ENCODE assay signal across 8 cellular contexts in the genomic region with DNA sequence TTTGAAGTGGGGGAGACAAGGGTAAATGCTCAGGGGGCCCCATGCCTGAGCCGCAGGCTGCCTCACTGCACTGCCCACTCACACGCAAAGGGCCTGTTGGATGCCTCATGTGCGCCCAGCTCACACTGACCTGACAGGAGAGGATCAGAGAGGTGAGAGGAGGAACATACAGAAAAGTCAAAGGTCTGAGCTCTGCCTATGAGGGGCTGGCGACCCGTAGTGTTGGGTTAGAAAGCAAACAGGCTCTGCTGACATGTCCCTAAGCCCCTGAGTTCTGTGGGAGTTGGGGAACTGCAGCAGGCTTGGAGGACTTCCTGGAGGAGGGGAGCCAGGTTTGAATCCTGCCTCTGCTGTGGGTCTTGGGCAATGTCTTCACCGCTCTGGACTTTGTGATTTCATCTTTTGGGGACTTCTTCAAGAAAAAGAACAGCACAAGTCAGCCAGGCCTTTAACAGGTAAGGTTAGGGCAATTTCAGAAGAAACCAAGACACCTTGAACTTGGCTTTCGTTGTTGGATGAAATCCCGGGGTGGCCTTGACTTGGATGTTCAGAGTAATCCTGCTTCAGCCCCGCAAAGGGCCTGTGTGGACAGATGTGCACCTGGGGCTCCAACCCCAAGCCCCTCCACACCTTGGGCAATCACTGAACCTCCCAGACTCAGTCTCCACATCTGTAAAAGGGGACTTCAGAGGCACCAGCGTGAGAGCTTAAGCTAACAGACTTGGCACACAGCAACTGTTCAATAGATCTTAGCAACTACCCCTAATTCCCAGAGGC.
DNase-seq lines count a peak whose midpoint lies in the region; ATAC-seq and TF ChIP-seq lines count a peak whose summit lies in the region.

No MANE protein-coding gene starts in this region.

- peak overlapping the region; percentile 61 to 71; a peak in 2 of 4 replicates for H4K8ac ChIP-seq in IMR-90 (ENCODE audit: low read depth in 2 of 2, low read length in 2 of 2)

- no peaks in the 10 kb centered on the region for H3K79me2 ChIP-seq in mammary epithelial cell (ENCODE audit: insufficient read depth, low read length)

- DNase-seq in IMR-90, result no peak
- no peak for DNase-seq in mammary epithelial cell
- DNase-seq in thyroid gland, result no peak
- DNase-seq in NCI-H146 (lab: John Stamatoyannopoulos, UW), result no peak
- no peak for DNase-seq in SHP77 (lab: John Stamatoyannopoulos, UW)
- no peak for DNase-seq in activated naive CD8-positive, alpha-beta T cell treated with anti-CD3 and anti-CD28 coated beads, Interleukin-2, amount 50 U/mL, for 24 hours
- no peak for DNase-seq in NCI-H2081 treated with DMSO at 0.1 percent for 48 hours (lab: John Stamatoyannopoulos, UW)

- peak overlapping the region; percentile 66 for H4K5ac ChIP-seq in IMR-90 (ENCODE audit: low read depth, low read length)

- peaks cover 19% of the 10 kb centered on the region for H3K4me1 ChIP-seq in IMR-90 (ENCODE audit: control insufficient read depth, insufficient read depth, low read length)
- H3K4me1 ChIP-seq in mammary epithelial cell (ENCODE audit: insufficient read depth, low read length), result peaks cover 23% of the 10 kb centered on the region
- H3K4me1 ChIP-seq in mucosa of rectum (ENCODE audit: control insufficient read depth in 2 of 2, insufficient read depth in 2 of 2, low read length in 2 of 2), result peaks cover 17 to 26% of the 10 kb centered on the region in 2 donors
- H3K4me1 ChIP-seq in thyroid gland, result peaks cover 15 to 35% of the 10 kb centered on the region in 2 donors

- peak overlapping the region; percentile 79 for H2BK20ac ChIP-seq in IMR-90 (ENCODE audit: low read depth, low read length)

- no peak for ATAC-seq in IMR-90 (ENCODE audit: low read depth)
- ATAC-seq in activated naive CD8-positive, alpha-beta T cell treated with anti-CD3 and anti-CD28 coated beads, Interleukin-2, amount 50 U/mL, for 24 hours, result no peak

- H4K20me1 ChIP-seq in IMR-90 (ENCODE audit: insufficient read depth, low read length) (no peaks in the 10 kb centered on the region), mammary epithelial cell (ENCODE audit: insufficient read depth, low read length) (no peaks in the 10 kb centered on the region)

- H3K4me3 Mint-ChIP-seq in activated naive CD8-positive, alpha-beta T cell treated with anti-CD3 and anti-CD28 coated beads, Interleukin-2, amount 50 U/mL, for 24 hours, result no peak overlapping the region

- H3K9ac ChIP-seq in IMR-90 (ENCODE audit: low read depth, low read length) (no peak overlapping the region), mammary epithelial cell (ENCODE audit: insufficient read depth, low read length) (no peak overlapping the region), mucosa of rectum (ENCODE audit: low read depth in 1 of 2, low read length in 2 of 2) (peak overlapping the region; percentile 54 to 65)

- peak overlapping the region; percentile 89; the same call in 2 of the 3 replicates for H2BK15ac ChIP-seq in IMR-90 (ENCODE audit: low read depth, low read length)

- POLR2A ChIA-PET in IMR-90 (lab: Charles Lee; ENCODE audit: unreplicated experiment), result no interaction called here

- no peak overlapping the region for H2BK5ac ChIP-seq in IMR-90 (ENCODE audit: low read depth, low read length, poor library complexity, severe bottlenecking)

- H3K9me3 ChIP-seq in IMR-90 (ENCODE audit: control insufficient read depth, insufficient read depth, low read length) (no peaks in the 10 kb centered on the region), mammary epithelial cell (replicated peaks; ENCODE audit: insufficient read depth, low read length) (no peaks in the 10 kb centered on the region), mucosa of rectum (ENCODE audit: control insufficient read depth in 2 of 2, low read length in 2 of 2) (no peaks in the 10 kb centered on the region), thyroid gland (no peaks in the 10 kb centered on the region)

- WGBS in IMR-90 (ENCODE audit: extremely low coverage in 2 of 2, insufficient read length in 1 of 2), 2 experiments, result 98% methylated on average over 5 of the region's 10 CpGs; no CpG with 5 or more reads in 1 of the 2 experiments
- 71% methylated on average over 9 of the region's 10 CpGs for WGBS in mammary epithelial cell (ENCODE audit: low coverage, missing lambda C conversion rate)
- 92 to 94% methylated on average over 7 to 10 of the region's 10 CpGs for WGBS in thyroid gland, 2 donors

- no peaks in the 10 kb centered on the region for H3K9me3 Mint-ChIP-seq in activated naive CD8-positive, alpha-beta T cell treated with anti-CD3 and anti-CD28 coated beads, Interleukin-2, amount 50 U/mL, for 24 hours

- H2AFZ ChIP-seq in IMR-90 (replicated peaks; ENCODE audit: low read length, poor library complexity) (peak overlapping the region; percentile 25), mammary epithelial cell (ENCODE audit: low read depth, low read length) (no peak overlapping the region)

- TF ChIP-seq CTCF in IMR-90 (conservative IDR thresholded peaks at IDR 0.05; ENCODE audit: low read depth, low read length), result no peak
- no peak for TF ChIP-seq CTCF in mammary epithelial cell (conservative IDR thresholded peaks at IDR 0.05 in 1 of 2, IDR thresholded peaks at IDR 0.05 in 1 of 2; ENCODE audit: extremely low read depth in 1 of 2, insufficient read depth in 1 of 2, low read depth in 1 of 2, low read length in 2 of 2)
- TF ChIP-seq CTCF in thyroid gland (IDR thresholded peaks at IDR 0.05), result no peak

- intact Hi-C loops in IMR-90 (cut with micrococcal nuclease), result loop anchor here (5.0 kb wide), 2 partner anchors 180 to 230 kb away; partner anchors contain the start of gene NCOR2
- intact Hi-C loops in mammary epithelial cell (cut with micrococcal nuclease), result loop anchor here (1.0 to 5.0 kb wide), 4 partner anchors 18 to 181 kb away; no protein-coding TSS in a partner anchor
- intact Hi-C loops in thyroid gland (cut with DNase I), result no loop called here

- dilution Hi-C loops in IMR-90 (cut with HindIII; ENCODE audit: low sequenced_read_pairs, unreplicated experiment) (no loop called here), mammary epithelial cell (cut with HindIII; ENCODE audit: low sequenced_read_pairs) (no loop called here)

- peak overlapping the region; percentile 82 for H3K4ac ChIP-seq in IMR-90 (ENCODE audit: low read depth, low read length)

- no peak for TF ChIP-seq POLR2A in IMR-90 (IDR thresholded peaks at IDR 0.05; ENCODE audit: low read depth, low read length)
- TF ChIP-seq POLR2A in thyroid gland (IDR thresholded peaks at IDR 0.05), result no peak

- H3K36me3 Mint-ChIP-seq in activated naive CD8-positive, alpha-beta T cell treated with anti-CD3 and anti-CD28 coated beads, Interleukin-2, amount 50 U/mL, for 24 hours (ENCODE audit: low read depth), result no peaks in the 10 kb centered on the region

- in situ Hi-C loops in IMR-90 (cut with MboI; ENCODE audit: low sequenced_read_pairs), result no loop called here
- in situ Hi-C loops in mammary epithelial cell (cut with MboI; ENCODE audit: low sequenced_read_pairs in 2 of 2), result loop anchor here in 1 of 2 donors (10.0 kb wide), 1 partner anchor 172 kb away; no protein-coding TSS in a partner anchor

- H3K36me3 ChIP-seq in IMR-90 (ENCODE audit: control insufficient read depth, insufficient read depth, low read length) (no peaks in the 10 kb centered on the region), mammary epithelial cell (ENCODE audit: insufficient read depth, low read length) (no peaks in the 10 kb centered on the region), mucosa of rectum (ENCODE audit: control insufficient read depth in 2 of 2, insufficient read depth in 2 of 2, low read length in 2 of 2) (no peaks in the 10 kb centered on the region), thyroid gland (no peaks in the 10 kb centered on the region)

- H2BK120ac ChIP-seq in IMR-90 (ENCODE audit: low read depth, low read length), result peak overlapping the region; percentile 96

- H3K27ac Mint-ChIP-seq in activated naive CD8-positive, alpha-beta T cell treated with anti-CD3 and anti-CD28 coated beads, Interleukin-2, amount 50 U/mL, for 24 hours, result no peak overlapping the region

- H3K23ac ChIP-seq in IMR-90 (ENCODE audit: low read depth, low read length), result no peak overlapping the region

- H3K27me3 Mint-ChIP-seq in activated naive CD8-positive, alpha-beta T cell treated with anti-CD3 and anti-CD28 coated beads, Interleukin-2, amount 50 U/mL, for 24 hours, result peaks cover 49% of the 10 kb centered on the region

- H3K9me1 ChIP-seq in IMR-90 (ENCODE audit: insufficient read depth, low read length), result peaks cover 9% of the 10 kb centered on the region

- H3K79me1 ChIP-seq in IMR-90 (ENCODE audit: low read depth in 1 of 2, low read length in 2 of 2), result no peaks in the 10 kb centered on the region

- peak overlapping the region; percentile 96 for H2AK5ac ChIP-seq in IMR-90 (ENCODE audit: low read depth, low read length)

- CTCF ChIA-PET in IMR-90 (lab: Yijun Ruan, JAX) (no interaction called here), mammary epithelial cell (lab: Charles Lee; ENCODE audit: low non-redundant PET) (interaction anchor here (0.9 kb wide), 1 partner anchor 126 kb away, joined by 3 read pairs; no protein-coding TSS in a partner anchor)

- peaks cover 23% of the 10 kb centered on the region for H3K4me1 Mint-ChIP-seq in activated naive CD8-positive, alpha-beta T cell treated with anti-CD3 and anti-CD28 coated beads, Interleukin-2, amount 50 U/mL, for 24 hours

- H3K4me3 ChIP-seq in IMR-90 (ENCODE audit: insufficient read depth, low read depth, low read length) (no peak overlapping the region), mammary epithelial cell (replicated peaks in 1 of 3; ENCODE audit: insufficient read depth in 1 of 3, low read depth in 2 of 3, low read length in 3 of 3) (no peak overlapping the region), mucosa of rectum (ENCODE audit: low read length in 2 of 2) (no peak overlapping the region), thyroid gland (replicated peaks in 1 of 3) (no peak overlapping the region)

- peak overlapping the region; percentile 89 for H4K91ac ChIP-seq in IMR-90 (ENCODE audit: insufficient read depth, low read depth, low read length)

- no peaks in the 10 kb centered on the region for H3K27me3 ChIP-seq in IMR-90 (ENCODE audit: control insufficient read depth, insufficient read depth, low read length)
- H3K27me3 ChIP-seq in mammary epithelial cell (ENCODE audit: insufficient read depth, low read length), result no peaks in the 10 kb centered on the region
- no peaks in the 10 kb centered on the region for H3K27me3 ChIP-seq in mucosa of rectum (ENCODE audit: control insufficient read depth in 2 of 2, insufficient read depth in 2 of 2, low read length in 2 of 2)
- no peaks in the 10 kb centered on the region for H3K27me3 ChIP-seq in thyroid gland

- no peak overlapping the region for H3K56ac ChIP-seq in IMR-90 (ENCODE audit: extremely low read depth, insufficient read depth, low read length)

- H3K27ac ChIP-seq in IMR-90 (ENCODE audit: insufficient read depth, low read length) (no peak overlapping the region; the same call in 1 of the 2 replicates), mammary epithelial cell (ENCODE audit: insufficient read depth, low read depth, low read length) (no peak overlapping the region), mucosa of rectum (ENCODE audit: low read depth in 2 of 2, low read length in 2 of 2) (peak overlapping the region; percentile 72 to 76), thyroid gland (peak overlapping the region; percentile 4 to 81 (median 57))

- no peak overlapping the region for H3K4me2 ChIP-seq in IMR-90 (ENCODE audit: low read depth, low read length)
- peak overlapping the region; percentile 7 for H3K4me2 ChIP-seq in mammary epithelial cell (ENCODE audit: insufficient read depth, low read depth, low read length)

- BruUV-seq in IMR-90 (replicated peaks; lab: Mats Ljungman, UMichigan), result no TSS peak
- BruUV-seq in mammary epithelial cell (replicated peaks; lab: Mats Ljungman, UMichigan), result no TSS peak

- TF ChIP-seq RAD21 in IMR-90 (IDR thresholded peaks at IDR 0.05; ENCODE audit: low read length), result no peak

- peak overlapping the region; percentile 64 for H3K18ac ChIP-seq in IMR-90 (ENCODE audit: low read depth, low read length)

- no peak overlapping the region for H2AK9ac ChIP-seq in IMR-90 (replicated peaks; ENCODE audit: low read depth, low read length, poor library complexity)

- H3K14ac ChIP-seq in IMR-90 (replicated peaks; ENCODE audit: low read depth, low read length), result peak overlapping the region; percentile 47

Comparison
In these comparisons a context has a peak if more than half of its experiments do, and no peak if none do; other contexts are left out.
1. H3K27ac ChIP-seq: peak in mucosa of rectum (2 of 2) and thyroid gland (3 of 3); none in IMR-90 (single experiment) and mammary epithelial cell (single experiment).
2. H3K9ac ChIP-seq: peak in mucosa of rectum (2 of 2); none in IMR-90 (single experiment) and mammary epithelial cell (single experiment).